ENCODE assay signal across 8 cellular contexts in the genomic region with DNA sequence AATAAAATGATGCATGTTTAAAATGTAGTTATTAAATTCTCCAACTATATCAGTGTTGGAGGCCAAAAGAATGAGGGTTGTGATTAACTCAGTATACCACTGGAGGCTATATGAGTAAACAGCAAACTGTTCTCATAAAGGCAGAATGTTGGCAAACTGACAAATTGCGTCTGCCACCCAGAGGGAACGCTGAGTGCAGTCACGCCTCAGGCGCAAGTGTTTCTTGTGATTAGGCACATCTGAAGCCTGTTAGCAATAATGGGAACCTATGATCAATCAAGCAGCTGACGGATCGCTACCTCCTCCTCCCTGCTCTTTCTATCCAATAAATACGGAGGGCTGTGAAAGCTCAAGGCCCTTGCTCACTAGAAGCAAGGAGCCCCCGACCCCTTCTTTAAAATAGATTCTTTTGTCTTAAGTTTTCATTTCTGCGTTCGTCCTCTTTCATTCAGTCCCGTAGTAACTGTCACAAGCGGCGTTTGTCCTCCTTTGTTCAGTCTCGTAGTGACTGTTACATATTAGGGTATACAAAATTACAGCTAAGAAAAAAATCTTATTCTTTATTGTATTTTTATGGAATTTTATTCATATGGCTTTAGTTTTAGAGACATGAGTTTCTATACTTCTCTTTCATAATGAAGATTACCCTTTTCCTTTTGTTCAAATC. TPM values are rescaled to one million over a fixed set of nuclear protein-coding genes. Genes with fewer than 3 reads are reported as not detected.
DNase-seq lines count a peak whose midpoint lies in the region; ATAC-seq, FAIRE-seq and TF ChIP-seq lines count a peak whose summit lies in the region.

No MANE protein-coding gene starts in this region.

- DNase-seq in G401 (ENCODE audit: low spot score), result peak; percentile 63
- peak; percentile 71 for DNase-seq in NCI-H748 (lab: John Stamatoyannopoulos, UW; ENCODE audit: unreplicated experiment)
- peak; percentile 78 for DNase-seq in epithelial cell of prostate (ENCODE audit: low read depth, low spot score)
- DNase-seq in progenitor cell of endocrine pancreas (ENCODE audit: low spot score, unreplicated experiment), result no peak
- no peak for DNase-seq in RCC 7860 (ENCODE audit: low spot score)
- no peak for DNase-seq in endothelial cell (ENCODE audit: low spot score)
- DNase-seq in stimulated activated naive CD4-positive, alpha-beta T cell treated with Interleukin-2 at 50 U/mL for 16 hours (lab: John Stamatoyannopoulos, UW), result no peak

- no peak for FAIRE-seq in RCC 7860 (lab: Jason Lieb, UNC)

- no peak overlapping the region for H3K4me3 Mint-ChIP-seq in progenitor cell of endocrine pancreas (ENCODE audit: low read depth)
- H3K4me3 Mint-ChIP-seq in endothelial cell (ENCODE audit: unreplicated experiment), result no peak overlapping the region

- in situ Hi-C loops in G401 (cut with HindIII; ENCODE audit: low sequenced_read_pairs), result no loop called here

- peak overlapping the region; percentile 97 for H3K27ac Mint-ChIP-seq in progenitor cell of endocrine pancreas
- H3K27ac Mint-ChIP-seq in endothelial cell (ENCODE audit: unreplicated experiment), result no peak overlapping the region

- ATAC-seq in HG03175 (IDR thresholded peaks at IDR 0.05; ENCODE audit: unreplicated experiment), result no peak

- H3K36me3 Mint-ChIP-seq in progenitor cell of endocrine pancreas (ENCODE audit: insufficient read depth), result peaks cover 2% of the 10 kb centered on the region
- H3K36me3 Mint-ChIP-seq in endothelial cell (ENCODE audit: low read depth, unreplicated experiment), result no peaks in the 10 kb centered on the region

- H3K27ac ChIP-seq in epithelial cell of prostate, result peak overlapping the region; percentile 88

- H3K9me3 Mint-ChIP-seq in progenitor cell of endocrine pancreas (ENCODE audit: low read depth) (peaks cover 18% of the 10 kb centered on the region), endothelial cell (ENCODE audit: unreplicated experiment) (no peaks in the 10 kb centered on the region)

- H3K27me3 Mint-ChIP-seq in progenitor cell of endocrine pancreas, result no peaks in the 10 kb centered on the region
- H3K27me3 Mint-ChIP-seq in endothelial cell (ENCODE audit: unreplicated experiment), result peaks cover 3% of the 10 kb centered on the region

- no peak for TF ChIP-seq CTCF in progenitor cell of endocrine pancreas (IDR thresholded peaks at IDR 0.05; ENCODE audit: unreplicated experiment)
- no peak for TF ChIP-seq CTCF in endothelial cell (IDR thresholded peaks at IDR 0.05; ENCODE audit: unreplicated experiment)

- H3K4me1 Mint-ChIP-seq in progenitor cell of endocrine pancreas (ENCODE audit: low read depth) (peaks cover 14% of the 10 kb centered on the region), endothelial cell (ENCODE audit: unreplicated experiment) (no peaks in the 10 kb centered on the region)

RNA-seq across cellular contexts. Expression of a gene that starts 16.3 kb away (rescaled TPM):
- 42.8 and 51.0 TPM in 2 replicates for total RNA-seq in G401 (2014; rRNA removed; shearing (Covaris generic))
- 49.6 and 49.9 TPM in 2 replicates for total RNA-seq in progenitor cell of endocrine pancreas
- total RNA-seq in endothelial cell (ENCODE audit: unreplicated experiment), result 40.2 TPM

Comparison
In these comparisons a context has a peak if more than half of its experiments do, and no peak if none do; other contexts are left out.
1. DNase-seq: peak in G401 (single experiment), NCI-H748 (single experiment) and epithelial cell of prostate (single experiment); none in progenitor cell of endocrine pancreas (single experiment), RCC 7860 (single experiment), endothelial cell (single experiment) and stimulated activated naive CD4-positive, alpha-beta T cell treated with Interleukin-2 at 50 U/mL for 16 hours (single experiment).